Comparison of ENCODE assay signal across 9 cellular contexts in the genomic region with DNA sequence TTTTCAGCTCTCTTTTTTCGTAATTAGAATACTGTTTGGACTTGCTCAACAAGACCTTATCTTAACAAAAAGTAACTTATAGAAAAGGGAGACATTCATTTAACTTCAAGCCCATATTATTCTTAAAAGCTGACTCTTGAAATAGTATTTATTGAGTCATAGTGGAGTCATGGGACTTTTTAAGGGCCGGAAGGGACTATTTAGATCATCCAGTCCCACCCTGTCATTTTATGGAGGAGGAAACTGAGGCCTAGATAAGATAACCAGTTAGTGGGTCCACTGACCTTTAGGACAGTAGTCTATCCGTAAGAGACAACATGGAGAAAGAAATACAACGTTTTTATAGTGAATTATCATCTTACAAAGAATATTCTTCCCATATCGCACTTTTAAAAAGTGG. TPM values are rescaled to one million over a fixed set of nuclear protein-coding genes. Genes with fewer than 3 reads are reported as not detected.
A peak's percentile ranks its signal among the peaks of the same experiment; 100 is the strongest.
DNase-seq lines count a peak whose midpoint lies in the region; ATAC-seq and TF ChIP-seq lines count a peak whose summit lies in the region.
"Had no signal": no experiment of that assay in that cellular context is flagged by ENCODE, and none has a peak within 500 bp of the region (broad histone marks: within the 10 kb centered on the region; RNA-seq: fewer than 3 reads in every experiment).

No MANE protein-coding gene starts in this region.

- no peak for TF ChIP-seq EP300 in gastroesophageal sphincter (IDR thresholded peaks at IDR 0.05)

- H3K9me3 Mint-ChIP-seq in stimulated activated effector memory CD8-positive, alpha-beta T cell treated with anti-CD3 and anti-CD28 coated beads, Interleukin-12 subunit alpha, Interleukin-12 subunit beta, amount 100 ng/mL, for 72 hours = no peaks in the 10 kb centered on the region

- peak overlapping the region; percentile 90 for H3K4me3 Mint-ChIP-seq in stimulated activated effector memory CD8-positive, alpha-beta T cell treated with anti-CD3 and anti-CD28 coated beads, Interleukin-12 subunit alpha, Interleukin-12 subunit beta, amount 100 ng/mL, for 72 hours

- peaks cover 74% of the 10 kb centered on the region for H3K36me3 Mint-ChIP-seq in stimulated activated effector memory CD8-positive, alpha-beta T cell treated with anti-CD3 and anti-CD28 coated beads, Interleukin-12 subunit alpha, Interleukin-12 subunit beta, amount 100 ng/mL, for 72 hours

- TF ChIP-seq CTCF in VCaP (conservative IDR thresholded peaks at IDR 0.05) (no peak), gastroesophageal sphincter (IDR thresholded peaks at IDR 0.05) (no peak)

- H3K27ac ChIP-seq in VCaP (peak overlapping the region; percentile 83), gastroesophageal sphincter (peak overlapping the region; percentile 96 to 99 (median 98))

- WGBS in gastroesophageal sphincter (ENCODE audit: low coverage in 1 of 2), 2 donors = 9 to 18% methylated on average over 5 of the region's 5 CpGs

- ATAC-seq in gastroesophageal sphincter (no peak), GM18867 (IDR thresholded peaks at IDR 0.05; ENCODE audit: unreplicated experiment) (no peak)
- no peak for ATAC-seq in stimulated activated effector memory CD8-positive, alpha-beta T cell treated with anti-CD3 and anti-CD28 coated beads, Interleukin-12 subunit alpha, Interleukin-12 subunit beta, amount 100 ng/mL, for 72 hours

- no peaks in the 10 kb centered on the region for H3K9me3 ChIP-seq in gastroesophageal sphincter

- peak overlapping the region; percentile 99 for H3K27ac Mint-ChIP-seq in stimulated activated effector memory CD8-positive, alpha-beta T cell treated with anti-CD3 and anti-CD28 coated beads, Interleukin-12 subunit alpha, Interleukin-12 subunit beta, amount 100 ng/mL, for 72 hours

- no peaks in the 10 kb centered on the region for H3K27me3 ChIP-seq in gastroesophageal sphincter

- TF ChIP-seq POLR2A in gastroesophageal sphincter (IDR thresholded peaks at IDR 0.05) = no peak

- peak overlapping the region; percentile 62 to 78 for H3K4me3 ChIP-seq in gastroesophageal sphincter

- peaks cover 12 to 61% (median 24%) of the 10 kb centered on the region in 3 donors for H3K4me1 ChIP-seq in gastroesophageal sphincter

- H3K36me3 ChIP-seq in gastroesophageal sphincter = no peaks in the 10 kb centered on the region

- DNase-seq in HCEC 1CT (peak; percentile 51), cortex of kidney (lab: John Stamatoyannopoulos, UW) (no peak), NCI-H446 treated with DMSO at 0.1 percent for 48 hours (lab: John Stamatoyannopoulos, UW) (no peak)
- DNase-seq in stimulated activated effector memory CD8-positive, alpha-beta T cell treated with anti-CD3 and anti-CD28 coated beads, Interleukin-12 subunit alpha, Interleukin-12 subunit beta, amount 100 ng/mL, for 72 hours (ENCODE audit: low spot score in 2 of 2) = no peak
- DNase-seq in activated CD4-positive, alpha-beta T cell treated with anti-CD3 and anti-CD28 coated beads, Interleukin-2, amount 50 U/mL, for 4 hours = no peak
- DNase-seq: NCI-H748 treated with DMSO at 0.1 percent for 48 hours had no signal

- H3K4me1 Mint-ChIP-seq in stimulated activated effector memory CD8-positive, alpha-beta T cell treated with anti-CD3 and anti-CD28 coated beads, Interleukin-12 subunit alpha, Interleukin-12 subunit beta, amount 100 ng/mL, for 72 hours = peaks cover 47% of the 10 kb centered on the region

RNA-seq across cellular contexts. Expression of a gene that starts 1.5 kb away (rescaled TPM):
- 100 to 1,000 TPM; 131 to 218 (median 205) TPM for total RNA-seq in gastroesophageal sphincter
